In the genomic region with DNA sequence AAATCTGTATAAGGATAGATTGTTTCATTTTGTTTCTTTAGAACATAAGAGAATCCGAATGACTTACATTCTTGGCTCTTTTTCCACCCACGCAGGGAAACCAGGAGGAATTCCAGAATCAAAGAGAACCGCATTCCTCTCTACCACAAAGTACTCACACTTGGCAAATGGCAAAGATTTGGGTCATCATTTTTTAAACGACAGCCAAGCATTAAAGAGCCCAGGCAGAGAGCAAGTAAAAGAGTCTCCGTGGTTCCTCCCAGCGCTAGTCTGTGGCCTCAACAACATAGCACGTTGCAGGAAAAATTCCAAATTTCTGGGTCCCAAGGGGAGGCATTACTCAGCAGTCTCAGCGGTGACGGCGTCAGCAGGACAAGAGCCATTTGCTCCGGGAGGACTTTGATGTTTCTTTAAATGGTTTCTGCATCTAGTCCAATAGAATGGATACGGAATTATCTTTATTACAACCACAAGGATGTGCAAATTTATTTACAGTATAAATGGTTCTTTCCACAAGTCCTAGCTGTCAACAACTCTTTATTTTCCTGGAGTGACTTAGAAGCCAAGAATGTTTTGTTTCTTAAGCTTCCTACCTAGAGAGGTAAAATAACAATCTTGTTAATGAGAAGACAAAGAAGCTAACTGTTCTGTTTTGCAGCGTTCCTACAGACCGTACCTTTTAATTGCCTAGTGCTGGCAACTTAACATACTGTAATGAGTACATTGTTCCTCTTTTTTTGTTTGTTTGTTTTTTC, we compare ENCODE assay signal across 8 cellular contexts.
DNase-seq lines count a peak whose midpoint lies in the region; ATAC-seq and TF ChIP-seq lines count a peak whose summit lies in the region.

No MANE protein-coding gene starts in this region.

- no peak overlapping the region for H2BK120ac ChIP-seq in neuronal stem cell (ENCODE audit: low read depth, low read length)

- DNase-seq in RWPE2 (ENCODE audit: low spot score) (no peak), fibroblast of the conjunctiva (ENCODE audit: low read depth) (peak; percentile 91), neuronal stem cell (ENCODE audit: low spot score) (peak; percentile 70)
- no peak for DNase-seq in activated CD4-positive, alpha-beta T cell treated with anti-CD3 and anti-CD28 coated beads for 4 hours

- H3K4me3 ChIP-seq in RWPE2 (ENCODE audit: severe bottlenecking) = no peak overlapping the region
- peak overlapping the region in 1 of 2 donors; percentile 36 for H3K4me3 ChIP-seq in neuronal stem cell (ENCODE audit: low read length in 2 of 2)

- no peak overlapping the region for H2BK5ac ChIP-seq in neuronal stem cell (ENCODE audit: low read length)

- no peak overlapping the region for H4K8ac ChIP-seq in neuronal stem cell (ENCODE audit: low read depth, low read length)

- H2AFZ ChIP-seq in neuronal stem cell (ENCODE audit: low read length) = peak overlapping the region; percentile 81

- H3K4me2 ChIP-seq in neuronal stem cell (ENCODE audit: insufficient read depth, low read length, poor library complexity, severe bottlenecking) = peak overlapping the region; percentile 23

- no peaks in the 10 kb centered on the region for H3K79me1 ChIP-seq in neuronal stem cell (ENCODE audit: low read depth, low read length)

- peak overlapping the region; percentile 70 for H3K27ac ChIP-seq in RWPE2 (ENCODE audit: poor library complexity, severe bottlenecking)
- H3K27ac ChIP-seq in neuronal stem cell (replicated peaks; ENCODE audit: low read length) = peak overlapping the region; percentile 81

- H3K23ac ChIP-seq in neuronal stem cell (ENCODE audit: low read depth, low read length, poor library complexity) = no peak overlapping the region

- H3K14ac ChIP-seq in neuronal stem cell (ENCODE audit: low read length) = no peak overlapping the region

- peak; percentile 96 for ATAC-seq in RWPE2 (ENCODE audit: low read depth)
- no peak for ATAC-seq in HG03039 (IDR thresholded peaks at IDR 0.05; ENCODE audit: unreplicated experiment)
- no peak for ATAC-seq in HG02970 (IDR thresholded peaks at IDR 0.05; ENCODE audit: low FRiP score, unreplicated experiment)
- no peak for ATAC-seq in HG03432 (IDR thresholded peaks at IDR 0.05; ENCODE audit: unreplicated experiment)

- no peak overlapping the region for H4K91ac ChIP-seq in neuronal stem cell (ENCODE audit: low read depth, low read length, poor library complexity)

- TF ChIP-seq CTCF in RWPE2 (IDR thresholded peaks at IDR 0.05; ENCODE audit: poor library complexity, severe bottlenecking) = no peak

- no peak overlapping the region for H2BK15ac ChIP-seq in neuronal stem cell (ENCODE audit: low read length)

- H3K36me3 ChIP-seq in ES-I3 (ENCODE audit: insufficient read depth, low read length) (no peaks in the 10 kb centered on the region), RWPE2 (ENCODE audit: low read depth) (no peaks in the 10 kb centered on the region), neuronal stem cell (replicated peaks in 1 of 2; ENCODE audit: control insufficient read depth in 2 of 2, insufficient read depth in 2 of 2, low read length in 2 of 2) (no peaks in the 10 kb centered on the region)

- no peak overlapping the region for H3K18ac ChIP-seq in neuronal stem cell (ENCODE audit: low read length)

- H3K9me3 ChIP-seq in ES-I3 (ENCODE audit: control insufficient read depth, insufficient read depth, low read length) (no peaks in the 10 kb centered on the region), RWPE2 (ENCODE audit: severe bottlenecking) (no peaks in the 10 kb centered on the region), neuronal stem cell (replicated peaks in 1 of 2; ENCODE audit: control insufficient read depth in 2 of 2, insufficient read depth in 1 of 2, low read depth in 1 of 2, low read length in 2 of 2) (peaks cover 0 to under 1% of the 10 kb centered on the region in 2 donors)

- H3K4me1 ChIP-seq in ES-I3 (ENCODE audit: insufficient read depth, low read length) (peaks cover 45% of the 10 kb centered on the region), RWPE2 (ENCODE audit: insufficient read depth, poor library complexity, severe bottlenecking) (peaks cover 13% of the 10 kb centered on the region), neuronal stem cell (ENCODE audit: control insufficient read depth in 2 of 2, insufficient read depth in 1 of 2, low read depth in 1 of 2, low read length in 2 of 2) (peaks cover 21 to 22% of the 10 kb centered on the region in 2 donors)

- H3K9ac ChIP-seq in ES-I3 (ENCODE audit: low read depth, low read length) = peak overlapping the region; percentile 51
- H3K9ac ChIP-seq in neuronal stem cell (ENCODE audit: low read depth, low read length, poor library complexity) = no peak overlapping the region

- H3K27me3 ChIP-seq in RWPE2 (ENCODE audit: insufficient read depth, poor library complexity, severe bottlenecking) (no peaks in the 10 kb centered on the region), neuronal stem cell (ENCODE audit: control insufficient read depth in 3 of 3, insufficient read depth in 3 of 3, low read depth in 1 of 3, low read length in 3 of 3) (no peaks in the 10 kb centered on the region)

- no peak overlapping the region for H2BK12ac ChIP-seq in neuronal stem cell (ENCODE audit: low read length)

- no peak overlapping the region for H3K4ac ChIP-seq in neuronal stem cell (ENCODE audit: low read length)

- WGBS in neuronal stem cell (ENCODE audit: extremely low coverage in 2 of 2, insufficient read length in 2 of 2, insufficient replicate concordance in 1 of 2), 2 donors = no CpG with 5 or more reads among the region's 14 CpGs

- no peak overlapping the region for H2AK5ac ChIP-seq in neuronal stem cell (ENCODE audit: low read depth, low read length)

Comparison
In these comparisons a context has a peak if more than half of its experiments do, and no peak if none do; other contexts are left out.
1. DNase-seq: peak in fibroblast of the conjunctiva (single experiment) and neuronal stem cell (single experiment); none in RWPE2 (single experiment) and activated CD4-positive, alpha-beta T cell treated with anti-CD3 and anti-CD28 coated beads for 4 hours (0 of 2).